Comparison of ENCODE assay signal across 26 cellular contexts in the genomic region with DNA sequence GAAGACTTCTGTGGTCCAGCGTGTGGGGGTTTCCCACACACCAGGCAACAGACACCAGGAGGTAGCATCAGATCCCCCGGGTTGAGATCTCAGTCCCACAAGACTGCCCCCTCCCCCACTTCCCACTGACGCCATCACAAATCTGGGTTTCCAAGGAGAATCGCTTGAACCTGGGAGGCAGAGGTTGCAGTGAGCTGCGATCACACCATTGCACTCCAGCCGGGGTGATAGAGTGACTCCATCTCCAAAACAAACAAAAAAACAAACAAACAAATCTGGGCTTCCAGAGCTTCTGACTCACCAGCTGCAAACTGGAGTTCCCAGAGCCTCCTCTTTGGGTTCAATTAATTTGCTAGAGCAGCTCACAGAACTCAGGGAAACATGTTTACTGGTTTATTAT. TPM values are rescaled to one million over a fixed set of nuclear protein-coding genes. Genes with fewer than 3 reads are reported as not detected.
A peak's percentile ranks its signal among the peaks of the same experiment; 100 is the strongest.
DNase-seq lines count a peak whose midpoint lies in the region; ATAC-seq, FAIRE-seq and TF ChIP-seq lines count a peak whose summit lies in the region.
"Had no signal": no experiment of that assay in that cellular context is flagged by ENCODE, and none has a peak within 500 bp of the region (broad histone marks: within the 10 kb centered on the region; RNA-seq: fewer than 3 reads in every experiment).

No MANE protein-coding gene starts in this region.

- intact Hi-C loops in GM12878 (cut with micrococcal nuclease; ENCODE audit: unreplicated experiment), result no loop called here

- POLR2A ChIA-PET in GM10248 (lab: Yijun Ruan, JAX), result no interaction called here
- POLR2A ChIA-PET in GM12878 (lab: Charles Lee), result no interaction called here
- POLR2A ChIA-PET in activated CD4-positive, alpha-beta T cell treated with anti-CD3 and anti-CD28 coated beads, Interleukin-2, amount 10 ng/mL, durations not matched to agents 7 days and 5 days (lab: Charles Lee), result no interaction called here

- in situ Hi-C loops in GM12878 (cut with MboI), result no loop called here

- TF ChIP-seq CTCF in GM10248 (IDR thresholded peaks at IDR 0.05; ENCODE audit: control extremely low read depth, extremely low read depth, low read depth, missing control alignments), result no peak
- TF ChIP-seq CTCF in GM12878 (IDR thresholded peaks at IDR 0.05 in 2 of 3, conservative IDR thresholded peaks at IDR 0.05 in 1 of 3; ENCODE audit: control insufficient read depth in 2 of 3, extremely low read depth in 1 of 3, insufficient read depth in 1 of 3, low read depth in 3 of 3, low read length in 3 of 3), result no peak
- no peak for TF ChIP-seq CTCF in nephron progenitor cell (IDR thresholded peaks at IDR 0.05)
- TF ChIP-seq CTCF in foreskin keratinocyte (conservative IDR thresholded peaks at IDR 0.05), result no peak

- no peak overlapping the region for H3K27ac ChIP-seq in GM12878 (ENCODE audit: control insufficient read depth, insufficient read depth)
- no peak overlapping the region for H3K27ac ChIP-seq in foreskin keratinocyte
- H3K27ac ChIP-seq: heart left ventricle, parathyroid adenoma had no signal

- no peaks in the 10 kb centered on the region for H3K9me3 ChIP-seq in GM12878 (replicated peaks; ENCODE audit: control insufficient read depth, insufficient read depth, low read length)
- H3K9me3 ChIP-seq: heart left ventricle had no signal

- H3K4me2 ChIP-seq in GM12878 (ENCODE audit: control insufficient read depth, insufficient read depth), result no peak overlapping the region

- BruUV-seq in GM12878 (replicated peaks; lab: Mats Ljungman, UMichigan), result no TSS peak

- no peak overlapping the region for H3K4me3 Mint-ChIP-seq in nephron progenitor cell
- H3K4me3 Mint-ChIP-seq in activated CD4-positive, alpha-beta T cell treated with anti-CD3 and anti-CD28 coated beads, Interleukin-2, amount 10 ng/mL, durations not matched to agents 7 days and 5 days, result no peak overlapping the region
- no peak overlapping the region for H3K4me3 Mint-ChIP-seq in activated CD8-positive, alpha-beta memory T cell treated with anti-CD3 and anti-CD28 coated beads, Interleukin-2, amount 10 ng/mL, durations not matched to agents 7 days and 5 days
- H3K4me3 Mint-ChIP-seq: activated CD8-positive, alpha-beta T cell treated with anti-CD3 and anti-CD28 coated beads for 36 hours; activated naive CD4-positive, alpha-beta T cell treated with anti-CD3 and anti-CD28 coated beads, Interleukin-2, amount 10 ng/mL, durations not matched to agents 7 days and 5 days; activated T-cell treated with anti-CD3 and anti-CD28 coated beads, Interleukin-2, amount 50 U/mL, for 4 hours; CD4-positive, alpha-beta memory T cell; immature natural killer cell; naive B cell; WTC11 had no signal

- TF ChIP-seq POLR2A in GM12878 (IDR thresholded peaks at IDR 0.05; ENCODE audit: low read depth, low read length), result no peak

- no peaks in the 10 kb centered on the region for H4K20me1 ChIP-seq in GM12878 (ENCODE audit: control insufficient read depth, insufficient read depth)

- no peak overlapping the region for H3K4me3 ChIP-seq in GM12878
- H3K4me3 ChIP-seq: heart left ventricle, lung had no signal

- 30% methylated on average over 6 of the region's 6 CpGs for WGBS in GM12878 (ENCODE audit: insufficient coverage, insufficient replicate concordance, low lambda C conversion rate, missing lambda C conversion rate)

- peaks cover 4 to 11% of the 10 kb centered on the region in 2 experiments for H3K27me3 ChIP-seq in GM12878 (replicated peaks in 1 of 2; ENCODE audit: control insufficient read depth in 2 of 2, insufficient read depth in 2 of 2, low read length in 1 of 2)
- peaks cover 20% of the 10 kb centered on the region for H3K27me3 ChIP-seq in foreskin keratinocyte

- H3K79me2 ChIP-seq in GM12878 (ENCODE audit: control insufficient read depth, insufficient read depth, low read length), result no peaks in the 10 kb centered on the region
- H3K79me2 ChIP-seq: parathyroid adenoma had no signal

- peaks cover 9% of the 10 kb centered on the region for H3K27me3 Mint-ChIP-seq in nephron progenitor cell (ENCODE audit: low read depth, poor library complexity)
- H3K27me3 Mint-ChIP-seq in activated CD4-positive, alpha-beta T cell treated with anti-CD3 and anti-CD28 coated beads, Interleukin-2, amount 10 ng/mL, durations not matched to agents 7 days and 5 days, result peaks cover 2% of the 10 kb centered on the region
- peaks cover 20% of the 10 kb centered on the region for H3K27me3 Mint-ChIP-seq in activated CD8-positive, alpha-beta memory T cell treated with anti-CD3 and anti-CD28 coated beads, Interleukin-2, amount 10 ng/mL, durations not matched to agents 7 days and 5 days
- H3K27me3 Mint-ChIP-seq: activated CD8-positive, alpha-beta T cell treated with anti-CD3 and anti-CD28 coated beads for 36 hours had no signal

- H3K4me1 ChIP-seq in GM12878 (ENCODE audit: control insufficient read depth, insufficient read depth, low read length) (peaks cover 3% of the 10 kb centered on the region), foreskin keratinocyte (no peaks in the 10 kb centered on the region)
- H3K4me1 ChIP-seq: parathyroid adenoma had no signal

- no peaks in the 10 kb centered on the region for H3K36me3 Mint-ChIP-seq in nephron progenitor cell (ENCODE audit: low read depth)
- no peaks in the 10 kb centered on the region for H3K36me3 Mint-ChIP-seq in activated CD4-positive, alpha-beta T cell treated with anti-CD3 and anti-CD28 coated beads, Interleukin-2, amount 10 ng/mL, durations not matched to agents 7 days and 5 days (ENCODE audit: low read depth)
- H3K36me3 Mint-ChIP-seq in activated CD8-positive, alpha-beta memory T cell treated with anti-CD3 and anti-CD28 coated beads, Interleukin-2, amount 10 ng/mL, durations not matched to agents 7 days and 5 days, result no peaks in the 10 kb centered on the region
- H3K36me3 Mint-ChIP-seq: activated naive CD4-positive, alpha-beta T cell treated with anti-CD3 and anti-CD28 coated beads, Interleukin-2, amount 10 ng/mL, durations not matched to agents 7 days and 5 days; CD4-positive, alpha-beta memory T cell; immature natural killer cell; naive B cell; WTC11 had no signal

- CTCF ChIA-PET in GM10248 (lab: Yijun Ruan, JAX), result interaction anchor here (1.0 to 3.0 kb wide), 6 partner anchors 10 to 147 kb away, joined by 4 to 18 read pairs (median 8); no protein-coding TSS in a partner anchor
- CTCF ChIA-PET in GM12878 (lab: Yijun Ruan, JAX), result interaction anchor here (2.3 kb wide), 1 partner anchor 18 kb away, joined by 10 read pairs; no protein-coding TSS in a partner anchor
- CTCF ChIA-PET in activated CD4-positive, alpha-beta T cell treated with anti-CD3 and anti-CD28 coated beads, Interleukin-2, amount 10 ng/mL, durations not matched to agents 7 days and 5 days (lab: Charles Lee), result interaction anchor here (1.2 to 1.3 kb wide), 2 partner anchors 9 to 13 kb away, joined by 4 to 5 read pairs; no protein-coding TSS in a partner anchor
- CTCF ChIA-PET in activated CD8-positive, alpha-beta memory T cell treated with anti-CD3 and anti-CD28 coated beads, Interleukin-2, amount 10 ng/mL, durations not matched to agents 7 days and 5 days (lab: Charles Lee), result interaction anchor here (1.1 to 2.2 kb wide), 2 partner anchors 12 to 19 kb away, joined by 3 to 4 read pairs; no protein-coding TSS in a partner anchor

- H3K9ac ChIP-seq in GM12878 (ENCODE audit: control insufficient read depth, insufficient read depth, low read length), result no peak overlapping the region
- H3K9ac ChIP-seq: parathyroid adenoma had no signal

- no peak for TF ChIP-seq RAD21 in GM12878 (IDR thresholded peaks at IDR 0.05; ENCODE audit: insufficient read depth, low read depth, low read length)

- DNase-seq in GM10248 (ENCODE audit: extremely low spot score), result peak; percentile 26
- no peak for DNase-seq in GM12878 (ENCODE audit: low read depth, low spot score)
- DNase-seq in nephron progenitor cell, result no peak
- DNase-seq in foreskin keratinocyte, result no peak
- DNase-seq in activated CD4-positive, alpha-beta T cell treated with anti-CD3 and anti-CD28 coated beads, Interleukin-2, amount 10 ng/mL, durations not matched to agents 7 days and 5 days, result no peak
- no peak for DNase-seq in activated CD8-positive, alpha-beta memory T cell treated with anti-CD3 and anti-CD28 coated beads, Interleukin-2, amount 10 ng/mL, durations not matched to agents 7 days and 5 days
- DNase-seq: activated CD8-positive, alpha-beta T cell treated with anti-CD3 and anti-CD28 coated beads for 36 hours; activated naive CD4-positive, alpha-beta T cell treated with anti-CD3 and anti-CD28 coated beads, Interleukin-2, amount 10 ng/mL, durations not matched to agents 7 days and 5 days; activated T-cell treated with anti-CD3 and anti-CD28 coated beads, Interleukin-2, amount 50 U/mL, for 4 hours; CD4-positive, alpha-beta memory T cell; DMS79 treated with DMSO at 0.1 percent for 48 hours; heart left ventricle; immature natural killer cell; KBM-7; naive B cell; NCI-H2029; NCI-H446; stimulated activated naive CD4-positive, alpha-beta T cell had no signal

- FAIRE-seq in GM12878 (lab: Jason Lieb, UNC), result no peak
- FAIRE-seq: colon had no signal

- TF ChIP-seq EP300 in GM12878 (IDR thresholded peaks at IDR 0.05; ENCODE audit: borderline replicate concordance in 1 of 2, control insufficient read depth in 1 of 2, low read depth in 2 of 2, low read length in 2 of 2), result no peak

- SMC1A ChIA-PET in GM12878 (lab: Charles Lee; ENCODE audit: uncharacterized antibody, unreplicated experiment), result no interaction called here

- peak overlapping the region; percentile 27 for H3K27ac Mint-ChIP-seq in nephron progenitor cell
- H3K27ac Mint-ChIP-seq in activated CD4-positive, alpha-beta T cell treated with anti-CD3 and anti-CD28 coated beads, Interleukin-2, amount 10 ng/mL, durations not matched to agents 7 days and 5 days, result no peak overlapping the region
- H3K27ac Mint-ChIP-seq in activated CD8-positive, alpha-beta memory T cell treated with anti-CD3 and anti-CD28 coated beads, Interleukin-2, amount 10 ng/mL, durations not matched to agents 7 days and 5 days, result no peak overlapping the region
- H3K27ac Mint-ChIP-seq: activated CD8-positive, alpha-beta T cell treated with anti-CD3 and anti-CD28 coated beads for 36 hours; activated naive CD4-positive, alpha-beta T cell treated with anti-CD3 and anti-CD28 coated beads, Interleukin-2, amount 10 ng/mL, durations not matched to agents 7 days and 5 days; WTC11 had no signal

- H2AFZ ChIP-seq in GM12878 (ENCODE audit: control insufficient read depth, low read depth, low read length), result no peak overlapping the region
- H2AFZ ChIP-seq: parathyroid adenoma had no signal

- H3K36me3 ChIP-seq in GM12878 (ENCODE audit: control insufficient read depth in 2 of 2, insufficient read depth in 2 of 2, low read length in 1 of 2), result no peaks in the 10 kb centered on the region
- H3K36me3 ChIP-seq: heart left ventricle had no signal

- H3K4me1 Mint-ChIP-seq in nephron progenitor cell, result peaks cover 39% of the 10 kb centered on the region
- H3K4me1 Mint-ChIP-seq in activated CD4-positive, alpha-beta T cell treated with anti-CD3 and anti-CD28 coated beads, Interleukin-2, amount 10 ng/mL, durations not matched to agents 7 days and 5 days, result no peaks in the 10 kb centered on the region
- H3K4me1 Mint-ChIP-seq in activated CD8-positive, alpha-beta memory T cell treated with anti-CD3 and anti-CD28 coated beads, Interleukin-2, amount 10 ng/mL, durations not matched to agents 7 days and 5 days, result peaks cover 3% of the 10 kb centered on the region
- H3K4me1 Mint-ChIP-seq: CD4-positive, alpha-beta memory T cell had no signal

- RAD21 ChIA-PET in GM12878 (lab: Charles Lee; ENCODE audit: unreplicated experiment), result interaction anchor here (1.1 kb wide), 1 partner anchor 20 kb away, joined by 5 read pairs; no protein-coding TSS in a partner anchor

- no peaks in the 10 kb centered on the region for H3K9me3 Mint-ChIP-seq in nephron progenitor cell
- no peaks in the 10 kb centered on the region for H3K9me3 Mint-ChIP-seq in activated CD4-positive, alpha-beta T cell treated with anti-CD3 and anti-CD28 coated beads, Interleukin-2, amount 10 ng/mL, durations not matched to agents 7 days and 5 days
- H3K9me3 Mint-ChIP-seq in activated CD8-positive, alpha-beta memory T cell treated with anti-CD3 and anti-CD28 coated beads, Interleukin-2, amount 10 ng/mL, durations not matched to agents 7 days and 5 days (ENCODE audit: low read depth), result no peaks in the 10 kb centered on the region
- H3K9me3 Mint-ChIP-seq: activated CD8-positive, alpha-beta T cell treated with anti-CD3 and anti-CD28 coated beads for 36 hours; activated naive CD4-positive, alpha-beta T cell treated with anti-CD3 and anti-CD28 coated beads, Interleukin-2, amount 10 ng/mL, durations not matched to agents 7 days and 5 days; activated T-cell treated with anti-CD3 and anti-CD28 coated beads, Interleukin-2, amount 50 U/mL, for 4 hours; immature natural killer cell; naive B cell; WTC11 had no signal

- no peak for ATAC-seq in GM12878
- no peak for ATAC-seq in foreskin keratinocyte
- no peak for ATAC-seq in activated CD8-positive, alpha-beta memory T cell treated with anti-CD3 and anti-CD28 coated beads, Interleukin-2, amount 10 ng/mL, durations not matched to agents 7 days and 5 days
- ATAC-seq: activated CD8-positive, alpha-beta T cell treated with anti-CD3 and anti-CD28 coated beads for 36 hours; activated T-cell treated with anti-CD3 and anti-CD28 coated beads, Interleukin-2, amount 50 U/mL, for 4 hours; heart left ventricle; sciatic nerve; WTC11 had no signal

RNA-seq across cellular contexts. Expression of gene GBGT1, which starts 4.7 kb away (rescaled TPM):
- 19.1 and 27.5 TPM in 2 replicates for total RNA-seq in GM12878 (2013; cell fraction: nucleolus; rRNA removed)
- 0.68 and 1.5 TPM in 2 replicates for total RNA-seq in GM12878 (2014; rRNA removed)
- 0.45 and 0.74 TPM in 2 replicates for total RNA-seq in GM12878 (2014; rRNA removed; fragmentation: Illumina TruSeq; extraction: Trizol)
- 1.3 and 1.4 TPM in 2 replicates for total RNA-seq in GM12878 (2021)
- polyA plus RNA-seq in GM12878 (2011; ENCODE audit: low read depth), result 0.30 TPM
- polyA plus RNA-seq in GM12878 (2011; rRNA removed), result 0.59 and 1.8 TPM in 2 replicates
- polyA plus RNA-seq in GM12878 (2011; cell fraction: cytosol; rRNA removed), result 1.8 and 2.2 TPM in 2 replicates
- 5.1 and 5.4 TPM in 2 replicates for polyA plus RNA-seq in GM12878 (2011; cell fraction: nucleus; rRNA removed)
- polyA plus RNA-seq in GM12878 (2012), result 1.1 and 1.6 TPM in 2 replicates
- polyA plus RNA-seq in GM12878 (2014; fragmentation: Illumina TruSeq; extraction: Trizol), result 0.33 and 0.53 TPM in 2 replicates
- polyA plus RNA-seq in GM12878 (2014; fragmentation: Nextera tagmentation; extraction: Ambion mirVana), result under 1 TPM; 0.08 to 0.11 TPM
- polyA plus RNA-seq in GM12878 (2014; rRNA removed), result 1.4 and 1.9 TPM in 2 replicates
- under 1 TPM; 0.12 to 0.28 TPM for polyA plus RNA-seq in GM12878 (2016; fragmentation: Nextera tagmentation; extraction: Ambion mirVana)
- polyA minus RNA-seq in GM12878 (2011; rRNA and poly(A)+ RNA removed), result 3.3 and 4.6 TPM in 2 replicates
- 1.5 and 2.1 TPM in 2 replicates for polyA minus RNA-seq in GM12878 (2011; cell fraction: cytosol; rRNA and poly(A)+ RNA removed)
- 4.8 and 6.5 TPM in 2 replicates for polyA minus RNA-seq in GM12878 (2011; cell fraction: nucleus; rRNA and poly(A)+ RNA removed)
- 1.7 and 3.0 TPM in 2 replicates for total RNA-seq in foreskin keratinocyte
- polyA plus RNA-seq in foreskin keratinocyte, result 1.5 and 3.0 TPM in 2 replicates
- 1 to 10 TPM; 2.4 to 2.7 TPM for total RNA-seq in activated CD4-positive, alpha-beta T cell treated with anti-CD3 and anti-CD28 coated beads, Interleukin-2, amount 10 ng/mL, durations not matched to agents 7 days and 5 days
- total RNA-seq in activated CD8-positive, alpha-beta memory T cell treated with anti-CD3 and anti-CD28 coated beads, Interleukin-2, amount 10 ng/mL, durations not matched to agents 7 days and 5 days, result 1 to 10 TPM; 3.9 to 5.7 TPM
- polyA plus RNA-seq: immature natural killer cell had no signal

RNA-seq across cellular contexts. Expression of gene OBP2B, which starts 40.6 kb away (rescaled TPM):
- not detected in 2 replicates for total RNA-seq in GM12878 (2013; cell fraction: nucleolus; rRNA removed)
- total RNA-seq in GM12878 (2014; rRNA removed) (not detected in 2 replicates), GM12878 (2014; rRNA removed; fragmentation: Illumina TruSeq; extraction: Trizol) (not detected in 2 replicates), GM12878 (2021) (not detected in 2 replicates), foreskin keratinocyte (not detected in 2 replicates)
- polyA plus RNA-seq in GM12878 (2011; ENCODE audit: low read depth), result not detected
- polyA plus RNA-seq in GM12878 (2011; rRNA removed) (not detected in 2 replicates), GM12878 (2014; fragmentation: Illumina TruSeq; extraction: Trizol) (not detected in 2 replicates), GM12878 (2014; fragmentation: Nextera tagmentation; extraction: Ambion mirVana) (not detected), GM12878 (2014; rRNA removed) (not detected in 2 replicates), GM12878 (2016; fragmentation: Nextera tagmentation; extraction: Ambion mirVana) (not detected), foreskin keratinocyte (not detected in 2 replicates)
- polyA plus RNA-seq in GM12878 (2011; cell fraction: cytosol; rRNA removed), result not detected in 2 replicates
- not detected in 2 replicates for polyA plus RNA-seq in GM12878 (2011; cell fraction: nucleus; rRNA removed)
- not detected in 2 replicates for polyA plus RNA-seq in GM12878 (2012)
- polyA minus RNA-seq in GM12878 (2011; rRNA and poly(A)+ RNA removed), result not detected in 2 replicates
- not detected in 2 replicates for polyA minus RNA-seq in GM12878 (2011; cell fraction: cytosol; rRNA and poly(A)+ RNA removed)
- polyA minus RNA-seq in GM12878 (2011; cell fraction: nucleus; rRNA and poly(A)+ RNA removed), result not detected in 2 replicates
- total RNA-seq in activated CD4-positive, alpha-beta T cell treated with anti-CD3 and anti-CD28 coated beads, Interleukin-2, amount 10 ng/mL, durations not matched to agents 7 days and 5 days, result not detected
- total RNA-seq in activated CD8-positive, alpha-beta memory T cell treated with anti-CD3 and anti-CD28 coated beads, Interleukin-2, amount 10 ng/mL, durations not matched to agents 7 days and 5 days, result not detected
- total RNA-seq: activated CD8-positive, alpha-beta T cell treated with anti-CD3 and anti-CD28 coated beads for 36 hours; activated T-cell treated with anti-CD3 and anti-CD28 coated beads, Interleukin-2, amount 50 U/mL, for 4 hours; aorta; CD4-positive, alpha-beta memory T cell; heart left ventricle; lung; sciatic nerve; T-helper 2 cell treated with Interferon-gamma antibody and Interleukin-4, amounts not matched to agents 100 ng/mL and 5 ng/mL, for 36 hours; WTC11 had no signal
- polyA plus RNA-seq: AG04450; aorta; CD4-positive, alpha-beta memory T cell; immature natural killer cell; lung had no signal

RNA-seq across cellular contexts. Expression of gene RALGDS, which starts 47.4 kb away (rescaled TPM):
- 87.1 and 89.7 TPM in 2 replicates for total RNA-seq in GM12878 (2013; cell fraction: nucleolus; rRNA removed)
- total RNA-seq in GM12878 (2014; rRNA removed) (29.7 and 34.1 TPM in 2 replicates), GM12878 (2014; rRNA removed; fragmentation: Illumina TruSeq; extraction: Trizol) (17.4 and 19.3 TPM in 2 replicates), GM12878 (2021) (30.1 and 33.3 TPM in 2 replicates), foreskin keratinocyte (15.9 and 18.0 TPM in 2 replicates)
- polyA plus RNA-seq in GM12878 (2011; ENCODE audit: low read depth), result 15.0 TPM
- polyA plus RNA-seq in GM12878 (2011; rRNA removed) (33.7 and 48.6 TPM in 2 replicates), GM12878 (2014; fragmentation: Illumina TruSeq; extraction: Trizol) (8.4 and 23.1 TPM in 2 replicates), GM12878 (2014; fragmentation: Nextera tagmentation; extraction: Ambion mirVana) (1 to 10 TPM; 1.3 to 2.0 TPM), GM12878 (2014; rRNA removed) (43.7 and 49.3 TPM in 2 replicates), GM12878 (2016; fragmentation: Nextera tagmentation; extraction: Ambion mirVana) (10 to 100 TPM in 1 of 2 experiments, 1 to 10 TPM in 1; 7.6 to 13.3 TPM), foreskin keratinocyte (11.9 and 12.7 TPM in 2 replicates)
- polyA plus RNA-seq in GM12878 (2011; cell fraction: cytosol; rRNA removed), result 56.3 and 59.0 TPM in 2 replicates
- 264 and 316 TPM in 2 replicates for polyA plus RNA-seq in GM12878 (2011; cell fraction: nucleus; rRNA removed)
- polyA plus RNA-seq in GM12878 (2012), result 22.6 and 37.4 TPM in 2 replicates
- polyA minus RNA-seq in GM12878 (2011; rRNA and poly(A)+ RNA removed), result 22.2 and 36.1 TPM in 2 replicates
- 9.8 and 20.6 TPM in 2 replicates for polyA minus RNA-seq in GM12878 (2011; cell fraction: cytosol; rRNA and poly(A)+ RNA removed)
- 38.2 and 39.3 TPM in 2 replicates for polyA minus RNA-seq in GM12878 (2011; cell fraction: nucleus; rRNA and poly(A)+ RNA removed)
- total RNA-seq in activated CD4-positive, alpha-beta T cell treated with anti-CD3 and anti-CD28 coated beads, Interleukin-2, amount 10 ng/mL, durations not matched to agents 7 days and 5 days, result 10 to 100 TPM; 79.1 to 92.3 TPM
- total RNA-seq in activated CD8-positive, alpha-beta memory T cell treated with anti-CD3 and anti-CD28 coated beads, Interleukin-2, amount 10 ng/mL, durations not matched to agents 7 days and 5 days, result 100 to 1,000 TPM; 103 to 114 TPM
